16 cellular contexts compared by ENCODE assay signal in genomic region chr6:89745728-89746127, GRCh38.
"Had no signal": no experiment of that assay in that cellular context is flagged by ENCODE, and none has a peak within 500 bp of the region (broad histone marks: within the 10 kb centered on the region; RNA-seq: fewer than 3 reads in every experiment).

No MANE protein-coding gene starts in this region.

- H3K27ac Mint-ChIP-seq: activated CD4-positive, alpha-beta memory T cell treated with anti-CD3 and anti-CD28 coated beads, Interleukin-2, amount 10 ng/mL, durations not matched to agents 7 days and 5 days; activated CD4-positive, alpha-beta T cell treated with anti-CD3 and anti-CD28 coated beads for 36 hours; mesothelial cell of epicardium; neural progenitor cell; type B pancreatic cell had no signal

- H3K4me3 Mint-ChIP-seq: activated CD4-positive, alpha-beta memory T cell treated with anti-CD3 and anti-CD28 coated beads, Interleukin-2, amount 10 ng/mL, durations not matched to agents 7 days and 5 days; activated CD4-positive, alpha-beta T cell treated with anti-CD3 and anti-CD28 coated beads for 36 hours; mesothelial cell of epicardium; neural progenitor cell; type B pancreatic cell had no signal

- H3K27me3 Mint-ChIP-seq: activated CD4-positive, alpha-beta memory T cell treated with anti-CD3 and anti-CD28 coated beads, Interleukin-2, amount 10 ng/mL, durations not matched to agents 7 days and 5 days; activated CD4-positive, alpha-beta T cell treated with anti-CD3 and anti-CD28 coated beads for 36 hours; type B pancreatic cell had no signal

- ATAC-seq: activated CD4-positive, alpha-beta T cell treated with anti-CD3 and anti-CD28 coated beads for 36 hours; gastroesophageal sphincter; stimulated activated naive CD8-positive, alpha-beta T cell treated with anti-CD3 and anti-CD28 coated beads, Interleukin-15, Interleukin-2, amounts not matched to agents 100 U/mL and 50 U/mL, for 24 hours had no signal

- H3K36me3 ChIP-seq: neural progenitor cell, ovary had no signal

- H3K4me2 ChIP-seq: neural progenitor cell had no signal

- DNase-seq: activated CD4-positive, alpha-beta memory T cell treated with anti-CD3 and anti-CD28 coated beads, Interleukin-2, amount 10 ng/mL, durations not matched to agents 7 days and 5 days; activated CD4-positive, alpha-beta T cell treated with anti-CD3 and anti-CD28 coated beads for 36 hours; activated naive CD4-positive, alpha-beta T cell; effector CD4-positive, alpha-beta T cell; ovary; stimulated activated CD4-positive, alpha-beta T cell treated with anti-CD3 and anti-CD28 coated beads, Interleukin-4, amount 100 ng/mL, for 1 hour; stimulated activated CD8-positive, alpha-beta memory T cell treated with anti-CD3 and anti-CD28 coated beads, Interleukin-4, amount 100 ng/mL, for 48 hours; stimulated activated naive CD8-positive, alpha-beta T cell treated with anti-CD3 and anti-CD28 coated beads, Interleukin-15, Interleukin-2, amounts not matched to agents 100 U/mL and 50 U/mL, for 24 hours had no signal

- H3K4me1 Mint-ChIP-seq: activated CD4-positive, alpha-beta memory T cell treated with anti-CD3 and anti-CD28 coated beads, Interleukin-2, amount 10 ng/mL, durations not matched to agents 7 days and 5 days; activated CD4-positive, alpha-beta T cell treated with anti-CD3 and anti-CD28 coated beads for 36 hours; mesothelial cell of epicardium; neural progenitor cell had no signal

- H3K27ac ChIP-seq: coronary artery, gastroesophageal sphincter, neural progenitor cell, ovary, suprapubic skin, VCaP had no signal

- H3K9me3 Mint-ChIP-seq: activated CD4-positive, alpha-beta memory T cell treated with anti-CD3 and anti-CD28 coated beads, Interleukin-2, amount 10 ng/mL, durations not matched to agents 7 days and 5 days; mesothelial cell of epicardium; neural progenitor cell; type B pancreatic cell had no signal

- H2AFZ ChIP-seq: neural progenitor cell had no signal

- H3K4me1 ChIP-seq: gastroesophageal sphincter, neural progenitor cell, suprapubic skin had no signal

- H3K4me3 ChIP-seq: coronary artery, gastroesophageal sphincter, neural progenitor cell, ovary, suprapubic skin had no signal

- H3K27me3 ChIP-seq: gastroesophageal sphincter, neural progenitor cell, ovary, suprapubic skin had no signal

- H3K9me3 ChIP-seq: gastroesophageal sphincter, ovary, suprapubic skin had no signal

- H3K9ac ChIP-seq: neural progenitor cell had no signal

- FAIRE-seq: astrocyte had no signal
